In genomic region chr12:132185698-132186097, GRCh38 we compare ENCODE assay signal across 16 cellular contexts. TPM values are rescaled to one million over a fixed set of nuclear protein-coding genes. Genes with fewer than 3 reads are reported as not detected.
A peak's percentile ranks its signal among the peaks of the same experiment; 100 is the strongest.
DNase-seq lines count a peak whose midpoint lies in the region; ATAC-seq and TF ChIP-seq lines count a peak whose summit lies in the region.
"Had no signal": no experiment of that assay in that cellular context is flagged by ENCODE, and none has a peak within 500 bp of the region (broad histone marks: within the 10 kb centered on the region; RNA-seq: fewer than 3 reads in every experiment).

No MANE protein-coding gene starts in this region.

- DNase-seq in SK-N-SH (no peak), stomach (no peak), GM13977 (ENCODE audit: low spot score) (no peak), PC-3 (no peak)
- DNase-seq in activated naive CD4-positive, alpha-beta T cell treated with anti-CD3 and anti-CD28 coated beads, Interleukin-2, amount 10 ng/mL, durations not matched to agents 7 days and 5 days, result peak; percentile 60
- DNase-seq in natural killer cell treated with Interleukin-12 subunit alpha and Interleukin-12 subunit beta and Interleukin-15 and Interleukin-18, amount 100 ng/mL, for 72 hours (ENCODE audit: low spot score), result no peak
- DNase-seq: amygdala, NCI-H2029, NCI-H748 treated with DMSO at 0.1 percent for 48 hours, psoas muscle, T1000 had no signal

- no peak for TF ChIP-seq POLR2A in stomach (IDR thresholded peaks at IDR 0.05)

- ATAC-seq in SK-N-SH treated with all-trans-retinoic acid at 6 μM for 48 hours, result no peak
- ATAC-seq in natural killer cell treated with Interleukin-12 subunit alpha and Interleukin-12 subunit beta and Interleukin-15 and Interleukin-18, amount 100 ng/mL, for 72 hours, result no peak
- ATAC-seq in PC-3, result no peak
- ATAC-seq: esophagus mucosa, psoas muscle had no signal

- H2AFZ ChIP-seq in SK-N-SH (ENCODE audit: low read depth) (no peak overlapping the region), Loucy (ENCODE audit: low read length) (peak overlapping the region; percentile 69), PC-3 (ENCODE audit: low read length) (no peak overlapping the region)

- in situ Hi-C loops in GM13977 (cut with MboI; ENCODE audit: low pct_unique_long_range_greater_than_20kb, low sequenced_read_pairs, unreplicated experiment), result no loop called here

- H3K4me2 ChIP-seq in SK-N-SH (0 out of 2 replicates have a peak overlapping the region, but pooled peaks have one; percentile 26), Loucy (ENCODE audit: low read depth, low read length, poor library complexity, severe bottlenecking) (peak overlapping the region; percentile 90), PC-3 (ENCODE audit: low read length) (no peak overlapping the region)

- no peak for TF ChIP-seq CTCF in SK-N-SH (IDR thresholded peaks at IDR 0.05)
- no peak for TF ChIP-seq CTCF in Loucy (conservative IDR thresholded peaks at IDR 0.05; ENCODE audit: low read length)
- TF ChIP-seq CTCF in stomach (IDR thresholded peaks at IDR 0.05), result no peak
- TF ChIP-seq CTCF in GM13977 (IDR thresholded peaks at IDR 0.05; ENCODE audit: extremely low read depth, insufficient read depth, missing control alignments), result no peak
- no peak for TF ChIP-seq CTCF in PC-3 (conservative IDR thresholded peaks at IDR 0.05; ENCODE audit: low read depth, low read length)

- peak overlapping the region; percentile 42 for H3K4me3 Mint-ChIP-seq in activated naive CD4-positive, alpha-beta T cell treated with anti-CD3 and anti-CD28 coated beads, Interleukin-2, amount 10 ng/mL, durations not matched to agents 7 days and 5 days
- peak overlapping the region; percentile 83 for H3K4me3 Mint-ChIP-seq in natural killer cell treated with Interleukin-12 subunit alpha and Interleukin-12 subunit beta and Interleukin-15 and Interleukin-18, amount 100 ng/mL, for 72 hours

- H3K4me1 Mint-ChIP-seq in activated naive CD4-positive, alpha-beta T cell treated with anti-CD3 and anti-CD28 coated beads, Interleukin-2, amount 10 ng/mL, durations not matched to agents 7 days and 5 days, result peaks cover 53% of the 10 kb centered on the region
- peaks cover 11 to 17% of the 10 kb centered on the region in 2 donors for H3K4me1 Mint-ChIP-seq in natural killer cell treated with Interleukin-12 subunit alpha and Interleukin-12 subunit beta and Interleukin-15 and Interleukin-18, amount 100 ng/mL, for 72 hours (ENCODE audit: low read depth in 2 of 2)

- peaks cover 34% of the 10 kb centered on the region for H3K36me3 Mint-ChIP-seq in activated naive CD4-positive, alpha-beta T cell treated with anti-CD3 and anti-CD28 coated beads, Interleukin-2, amount 10 ng/mL, durations not matched to agents 7 days and 5 days
- peaks cover 5% of the 10 kb centered on the region for H3K36me3 Mint-ChIP-seq in natural killer cell treated with Interleukin-12 subunit alpha and Interleukin-12 subunit beta and Interleukin-15 and Interleukin-18, amount 100 ng/mL, for 72 hours

- 28% methylated on average over 15 of the region's 16 CpGs for WGBS in SK-N-SH (ENCODE audit: low lambda C conversion rate)
- 61 to 84% (median 66%) methylated on average over 16 of the region's 16 CpGs for WGBS in stomach, 5 donors

- H3F3A ChIP-seq in SK-N-SH (replicated peaks; ENCODE audit: insufficient read depth) (no peaks in the 10 kb centered on the region), Loucy (ENCODE audit: low read depth) (no peaks in the 10 kb centered on the region), PC-3 (ENCODE audit: low read length, unreplicated experiment) (no peaks in the 10 kb centered on the region)

- BruUV-seq in PC-3 (replicated peaks; lab: Mats Ljungman, UMichigan), result no TSS peak

- H3K9me2 ChIP-seq in SK-N-SH, result no peaks in the 10 kb centered on the region
- H3K9me2 ChIP-seq in Loucy (replicated peaks; ENCODE audit: low read depth, low read length), result no peaks in the 10 kb centered on the region
- no peaks in the 10 kb centered on the region for H3K9me2 ChIP-seq in PC-3 (replicated peaks; ENCODE audit: low read length)

- H3K9ac ChIP-seq in SK-N-SH, result no peak overlapping the region
- peak overlapping the region; percentile 69 for H3K9ac ChIP-seq in Loucy (ENCODE audit: low read depth, low read length, poor library complexity, severe bottlenecking)
- H3K9ac ChIP-seq in PC-3 (ENCODE audit: low read length), result no peak overlapping the region

- H3K9me3 ChIP-seq in SK-N-SH, result no peaks in the 10 kb centered on the region
- no peaks in the 10 kb centered on the region for H3K9me3 ChIP-seq in Loucy (ENCODE audit: insufficient read depth, low read depth, low read length)
- H3K9me3 ChIP-seq in stomach, result peaks cover 0 to 58% (median 20%) of the 10 kb centered on the region in 4 donors
- H3K9me3 ChIP-seq in PC-3 (ENCODE audit: low read length), result no peaks in the 10 kb centered on the region
- H3K9me3 ChIP-seq: psoas muscle had no signal

- H3K9me3 Mint-ChIP-seq in activated naive CD4-positive, alpha-beta T cell treated with anti-CD3 and anti-CD28 coated beads, Interleukin-2, amount 10 ng/mL, durations not matched to agents 7 days and 5 days, result peaks cover 24% of the 10 kb centered on the region
- H3K9me3 Mint-ChIP-seq in natural killer cell treated with Interleukin-12 subunit alpha and Interleukin-12 subunit beta and Interleukin-15 and Interleukin-18, amount 100 ng/mL, for 72 hours, result no peaks in the 10 kb centered on the region

- TF ChIP-seq EP300 in SK-N-SH (IDR thresholded peaks at IDR 0.05; ENCODE audit: borderline replicate concordance in 1 of 2, low read depth in 1 of 2, low read length in 1 of 2) (no peak), stomach (IDR thresholded peaks at IDR 0.05) (no peak)

- peak overlapping the region; percentile 93 for H3K27ac Mint-ChIP-seq in activated naive CD4-positive, alpha-beta T cell treated with anti-CD3 and anti-CD28 coated beads, Interleukin-2, amount 10 ng/mL, durations not matched to agents 7 days and 5 days
- H3K27ac Mint-ChIP-seq in natural killer cell treated with Interleukin-12 subunit alpha and Interleukin-12 subunit beta and Interleukin-15 and Interleukin-18, amount 100 ng/mL, for 72 hours, result peak overlapping the region; percentile 77 to 82

- H3K4me3 ChIP-seq in SK-N-SH (ENCODE audit: low read depth in 2 of 2, low read length in 1 of 2) (no peak overlapping the region), Loucy (ENCODE audit: low read length, poor library complexity, severe bottlenecking) (peak overlapping the region; percentile 71), stomach (peak overlapping the region in 1 of 4 donors; percentile 17), PC-3 (ENCODE audit: low read length) (no peak overlapping the region)

- intact Hi-C loops in stomach (cut with DNase I; ENCODE audit: low total_unique reads), result no loop called here
- intact Hi-C loops in PC-3 (cut with micrococcal nuclease), result no loop called here

- H3K36me3 ChIP-seq in SK-N-SH (replicated peaks in 1 of 2; ENCODE audit: control insufficient read depth in 1 of 2, insufficient read depth in 2 of 2, low read length in 1 of 2), result no peaks in the 10 kb centered on the region
- no peaks in the 10 kb centered on the region for H3K36me3 ChIP-seq in Loucy (ENCODE audit: insufficient read depth, low read length)
- H3K36me3 ChIP-seq in stomach, result no peaks in the 10 kb centered on the region
- H3K36me3 ChIP-seq in PC-3 (ENCODE audit: low read depth, low read length), result no peaks in the 10 kb centered on the region
- H3K36me3 ChIP-seq: tibial nerve had no signal

- H4K20me1 ChIP-seq in SK-N-SH (ENCODE audit: insufficient read depth), result no peaks in the 10 kb centered on the region
- no peaks in the 10 kb centered on the region for H4K20me1 ChIP-seq in Loucy (ENCODE audit: insufficient read depth, low read length, poor library complexity, severe bottlenecking)
- no peaks in the 10 kb centered on the region for H4K20me1 ChIP-seq in PC-3 (ENCODE audit: low read length)

- H3K4me1 ChIP-seq in SK-N-SH (ENCODE audit: control insufficient read depth in 1 of 2, insufficient read depth in 2 of 2, low read depth in 1 of 2, low read length in 1 of 2) (no peaks in the 10 kb centered on the region; a peak in 1 of 4 replicates), Loucy (ENCODE audit: insufficient read depth, low read length, poor library complexity, severe bottlenecking) (peaks cover 38% of the 10 kb centered on the region), stomach (peaks cover 15 to 36% (median 20%) of the 10 kb centered on the region in 4 donors), PC-3 (ENCODE audit: insufficient read depth, low read length) (peaks cover 14% of the 10 kb centered on the region)

- no peak for TF ChIP-seq RAD21 in SK-N-SH (IDR thresholded peaks at IDR 0.05; ENCODE audit: low read length)

- H3K27me3 ChIP-seq in SK-N-SH (ENCODE audit: insufficient read depth), result peaks cover 93% of the 10 kb centered on the region
- no peaks in the 10 kb centered on the region for H3K27me3 ChIP-seq in Loucy (ENCODE audit: insufficient read depth, low read length, poor library complexity, severe bottlenecking)
- H3K27me3 ChIP-seq in stomach, result peaks cover 0 to 28% (median 0%) of the 10 kb centered on the region in 3 donors
- H3K27me3 ChIP-seq in PC-3 (ENCODE audit: low read length), result peaks cover 24% of the 10 kb centered on the region; the same call in 1 of the 2 replicates

- CTCF ChIA-PET in SK-N-SH (lab: Yijun Ruan, JAX), result interaction anchor here (1.0 to 1.8 kb wide), 4 partner anchors 10 to 228 kb away, joined by 3 to 7 read pairs (median 4); no protein-coding TSS in a partner anchor
- CTCF ChIA-PET in activated naive CD4-positive, alpha-beta T cell treated with anti-CD3 and anti-CD28 coated beads, Interleukin-2, amount 10 ng/mL, durations not matched to agents 7 days and 5 days (lab: Charles Lee), result interaction anchor here (1.4 kb wide), 1 partner anchor 24 kb away, joined by 4 read pairs; no protein-coding TSS in a partner anchor
- CTCF ChIA-PET in PC-3 (lab: Charles Lee), result no interaction called here

- POLR2A ChIA-PET in SK-N-SH (lab: Yijun Ruan, JAX) (no interaction called here), PC-3 (lab: Charles Lee; ENCODE audit: unreplicated experiment) (no interaction called here)

- H3K79me2 ChIP-seq in SK-N-SH (ENCODE audit: insufficient read depth) (no peaks in the 10 kb centered on the region), Loucy (ENCODE audit: insufficient read depth, low read length) (no peaks in the 10 kb centered on the region), PC-3 (ENCODE audit: low read length) (no peaks in the 10 kb centered on the region)

- H3K27ac ChIP-seq in SK-N-SH (ENCODE audit: low read depth in 2 of 2, low read length in 1 of 2) (no peak overlapping the region), stomach (peak overlapping the region in 1 of 5 donors; percentile 54), PC-3 (ENCODE audit: low read length) (no peak overlapping the region)
- H3K27ac ChIP-seq: 22Rv1, psoas muscle had no signal

- peaks cover 37% of the 10 kb centered on the region for H3K27me3 Mint-ChIP-seq in activated naive CD4-positive, alpha-beta T cell treated with anti-CD3 and anti-CD28 coated beads, Interleukin-2, amount 10 ng/mL, durations not matched to agents 7 days and 5 days
- no peaks in the 10 kb centered on the region for H3K27me3 Mint-ChIP-seq in natural killer cell treated with Interleukin-12 subunit alpha and Interleukin-12 subunit beta and Interleukin-15 and Interleukin-18, amount 100 ng/mL, for 72 hours

RNA-seq across cellular contexts. Expression of gene NOC4L, which starts 41.4 kb away (rescaled TPM):
- 8.3 and 12.9 TPM in 2 replicates for polyA plus RNA-seq in SK-N-SH (2012; rRNA removed)
- polyA plus RNA-seq in SK-N-SH (2012; cell fraction: cytosol; rRNA removed), result 5.0 and 8.1 TPM in 2 replicates
- polyA plus RNA-seq in SK-N-SH (2012; cell fraction: nucleus; rRNA removed), result 17.1 and 25.2 TPM in 2 replicates
- 10 to 100 TPM; 28.0 to 48.2 TPM for total RNA-seq in natural killer cell treated with Interleukin-12 subunit alpha and Interleukin-12 subunit beta and Interleukin-15 and Interleukin-18, amount 100 ng/mL, for 72 hours
- total RNA-seq in stomach, result 10 to 100 TPM in 3 of 5 donors, 1 to 10 TPM in 2; 2.2 to 63.6 (median 23.0) TPM
- 10 to 100 TPM; 33.2 to 43.7 (median 37.9) TPM for polyA plus RNA-seq in stomach
- total RNA-seq in PC-3 (2014; rRNA removed), result 44.4 and 48.3 TPM in 2 replicates

RNA-seq across cellular contexts. Expression of gene DDX51, which starts 41.6 kb away (rescaled TPM):
- polyA plus RNA-seq in SK-N-SH (2012; rRNA removed) (14.4 and 17.3 TPM in 2 replicates), stomach (10 to 100 TPM in 2 of 3 donors, 1 to 10 TPM in 1; 6.6 to 16.0 (median 13.6) TPM)
- polyA plus RNA-seq in SK-N-SH (2012; cell fraction: cytosol; rRNA removed), result 4.5 and 5.9 TPM in 2 replicates
- polyA plus RNA-seq in SK-N-SH (2012; cell fraction: nucleus; rRNA removed), result 65.1 and 90.9 TPM in 2 replicates
- 10 to 100 TPM; 29.5 to 83.7 TPM for total RNA-seq in natural killer cell treated with Interleukin-12 subunit alpha and Interleukin-12 subunit beta and Interleukin-15 and Interleukin-18, amount 100 ng/mL, for 72 hours
- total RNA-seq in stomach (10 to 100 TPM in 4 of 5 donors, 1 to 10 TPM in 1; 7.0 to 69.5 (median 12.9) TPM), PC-3 (2014; rRNA removed) (26.7 and 37.9 TPM in 2 replicates)
